ENCODE assay signal across 1 cellular context in genomic region chr13:49086711-49087110, GRCh38.
TF ChIP-seq lines count a peak whose summit lies in the region.

No MANE protein-coding gene starts in this region.

TF ChIP-seq in SK-N-SH, 30 proteins besides CTCF, POLR2A, EP300 and RAD21 (continued from another document):
- no peak for TF ChIP-seq IRF3 (IDR thresholded peaks at IDR 0.05; ENCODE audit: low read depth, low read length)
